In the genomic region with DNA sequence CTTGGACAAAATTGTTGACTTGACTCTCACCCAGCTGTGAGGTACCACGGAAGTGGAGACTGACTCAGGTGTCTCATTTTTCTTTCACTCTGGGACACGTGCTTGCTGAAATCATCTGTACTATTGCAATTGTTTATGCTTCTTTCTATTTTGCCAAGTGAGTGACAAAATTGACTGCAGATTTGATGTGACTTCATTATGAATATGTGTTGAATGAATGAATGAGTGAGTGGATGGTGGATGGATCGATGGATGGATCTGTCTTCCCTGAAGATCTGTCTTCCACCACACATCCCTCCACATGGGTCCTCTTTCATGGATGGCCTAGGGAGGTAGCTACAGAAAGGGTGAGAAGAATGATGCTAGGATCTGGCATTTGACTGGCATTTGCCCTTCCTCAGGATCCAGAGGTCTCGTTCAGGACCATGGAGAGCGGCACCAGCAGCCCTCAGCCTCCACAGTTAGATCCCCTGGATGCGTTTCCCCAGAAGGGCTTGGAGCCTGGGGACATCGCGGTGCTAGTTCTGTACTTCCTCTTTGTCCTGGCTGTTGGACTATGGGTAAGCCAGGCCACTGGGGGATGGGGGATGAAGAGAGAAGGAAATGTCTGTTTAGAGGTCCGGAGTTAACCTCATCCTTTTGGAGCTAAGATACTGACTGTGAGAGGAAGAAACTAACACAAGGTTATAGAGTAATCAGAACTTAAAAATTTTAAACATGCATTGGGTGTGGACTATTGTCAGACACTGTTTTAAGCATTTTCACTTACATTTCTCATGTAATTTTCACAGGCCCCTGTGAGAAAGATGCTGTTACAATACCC, we compare ENCODE assay signal across 8 cellular contexts.
DNase-seq lines count a peak whose midpoint lies in the region; ATAC-seq and FAIRE-seq lines count a peak whose summit lies in the region.

No MANE protein-coding gene starts in this region.

- DNase-seq in GM19240 (ENCODE audit: insufficient read length, low spot score) (peak; percentile 33), RCC 7860 (ENCODE audit: low spot score) (peak; percentile 19), iPS-NIHi11 (ENCODE audit: low spot score) (peak; percentile 88), NCI-H774 (lab: John Stamatoyannopoulos, UW) (no peak)
- DNase-seq in activated naive CD4-positive, alpha-beta T cell treated with anti-CD3 and anti-CD28 coated beads, Interleukin-2, amount 50 U/mL, for 16 hours: peak; percentile 46
- peak; percentile 7 for DNase-seq in stimulated activated CD8-positive, alpha-beta memory T cell treated with anti-CD3 and anti-CD28 coated beads, Interleukin-12 subunit alpha, Interleukin-12 subunit beta, amount 100 ng/mL, for 1 hour (ENCODE audit: low read depth)

- no peak for FAIRE-seq in RCC 7860 (lab: Jason Lieb, UNC)

- ATAC-seq in HG02973 (IDR thresholded peaks at IDR 0.05; ENCODE audit: unreplicated experiment) (no peak), GM21526 (IDR thresholded peaks at IDR 0.05; ENCODE audit: low FRiP score, unreplicated experiment) (no peak)
